1 cellular context compared by ENCODE assay signal in genomic region chr22:46463435-46464227, GRCh38.
TF ChIP-seq lines count a peak whose summit lies in the region.

No MANE protein-coding gene starts in this region.

TF ChIP-seq in HCT116, 20 proteins besides CTCF, POLR2A, EP300 and RAD21 (continued from another document):
- TF ChIP-seq REST (IDR thresholded peaks at IDR 0.05; ENCODE audit: low read depth) = no peak
